ENCODE assay signal across 29 cellular contexts in genomic region chr13:109647699-109648098, GRCh38.
"Had no signal": no experiment of that assay in that cellular context is flagged by ENCODE, and none has a peak within 500 bp of the region (broad histone marks: within the 10 kb centered on the region; RNA-seq: fewer than 3 reads in every experiment).

No MANE protein-coding gene starts in this region.

- H3K36me3 ChIP-seq: adrenal gland, MG63 had no signal

- DNase-seq: activated B cell treated with CpG ODN at 0.5 μM for 24 hours; activated CD4-positive, alpha-beta memory T cell treated with anti-CD3 and anti-CD28 coated beads, Interleukin-2, amount 10 ng/mL, durations not matched to agents 7 days and 5 days; activated CD4-positive, alpha-beta T cell treated with anti-CD3 and anti-CD28 coated beads for 1 hour; activated CD4-positive, alpha-beta T cell treated with anti-CD3 and anti-CD28 coated beads, Interleukin-2, amount 10 ng/mL, durations not matched to agents 24 days and 14 days; activated gamma-delta T cell treated with Interleukin-2 at 50 U/mL for 16 hours; activated naive CD4-positive, alpha-beta T cell treated with anti-CD3 and anti-CD28 coated beads, Interleukin-2, amount 50 U/mL, for 16 hours; activated naive CD8-positive, alpha-beta T cell treated with anti-CD3 and anti-CD28 coated beads, Interleukin-2, amount 10 ng/mL, durations not matched to agents 7 days and 5 days; activated T-cell treated with anti-CD3 and anti-CD28 coated beads for 4 hours; activated T-cell treated with anti-CD3 and anti-CD28 coated beads, Interleukin-2, amount 50 U/mL, for 48 hours; adrenal gland; anterior cingulate cortex; central memory CD4-positive, alpha-beta T cell; MG63; MV-4-11; NCI-H1092 treated with DMSO at 0.1 percent for 48 hours; NCI-H1417 treated with DMSO at 0.1 percent for 48 hours; NCI-H1694; NCI-H2029; NCI-H2107; NCI-H2171 treated with DMSO at 0.1 percent for 48 hours; NCI-H345; NCI-H510A; NCI-H526 treated with DMSO at 0.1 percent for 48 hours; T-cell; T-helper 2 cell; T1000 had no signal

- H3K9me3 Mint-ChIP-seq: activated CD4-positive, alpha-beta T cell treated with anti-CD3 and anti-CD28 coated beads, Interleukin-2, amount 10 ng/mL, durations not matched to agents 24 days and 14 days; activated naive CD8-positive, alpha-beta T cell treated with anti-CD3 and anti-CD28 coated beads, Interleukin-2, amount 10 ng/mL, durations not matched to agents 7 days and 5 days had no signal

- H3K27me3 ChIP-seq: adrenal gland, MG63 had no signal

- H3K36me3 Mint-ChIP-seq: activated naive CD8-positive, alpha-beta T cell treated with anti-CD3 and anti-CD28 coated beads, Interleukin-2, amount 10 ng/mL, durations not matched to agents 7 days and 5 days; T-cell had no signal

- H3K4me3 ChIP-seq: adrenal gland, MG63 had no signal

- H3K27me3 Mint-ChIP-seq: activated B cell treated with CpG ODN at 0.5 μM for 24 hours; activated naive CD8-positive, alpha-beta T cell treated with anti-CD3 and anti-CD28 coated beads, Interleukin-2, amount 10 ng/mL, durations not matched to agents 7 days and 5 days; T-cell had no signal

- H3K27ac ChIP-seq: adrenal gland had no signal

- H3K4me3 Mint-ChIP-seq: activated B cell treated with CpG ODN at 0.5 μM for 24 hours; activated CD4-positive, alpha-beta memory T cell treated with anti-CD3 and anti-CD28 coated beads, Interleukin-2, amount 10 ng/mL, durations not matched to agents 7 days and 5 days; activated CD4-positive, alpha-beta T cell treated with anti-CD3 and anti-CD28 coated beads, Interleukin-2, amount 10 ng/mL, durations not matched to agents 24 days and 14 days; activated naive CD8-positive, alpha-beta T cell treated with anti-CD3 and anti-CD28 coated beads, Interleukin-2, amount 10 ng/mL, durations not matched to agents 7 days and 5 days; T-cell had no signal

- H3K27ac Mint-ChIP-seq: activated B cell treated with CpG ODN at 0.5 μM for 24 hours; activated CD4-positive, alpha-beta memory T cell treated with anti-CD3 and anti-CD28 coated beads, Interleukin-2, amount 10 ng/mL, durations not matched to agents 7 days and 5 days; activated CD4-positive, alpha-beta T cell treated with anti-CD3 and anti-CD28 coated beads, Interleukin-2, amount 10 ng/mL, durations not matched to agents 24 days and 14 days; activated naive CD8-positive, alpha-beta T cell treated with anti-CD3 and anti-CD28 coated beads, Interleukin-2, amount 10 ng/mL, durations not matched to agents 7 days and 5 days; activated T-helper 2 cell treated with anti-CD3 and anti-CD28 coated beads, Interferon-gamma antibody, Interleukin-2, Interleukin-4, amounts not matched to agents 10 μg/mL and 5 μg/mL and 100 μg/mL, durations not matched to agents 14 hours and 24 hours and 36 hours; T-cell had no signal

- ATAC-seq: T-cell had no signal

- H3K4me1 Mint-ChIP-seq: activated CD4-positive, alpha-beta memory T cell treated with anti-CD3 and anti-CD28 coated beads, Interleukin-2, amount 10 ng/mL, durations not matched to agents 7 days and 5 days; activated naive CD8-positive, alpha-beta T cell treated with anti-CD3 and anti-CD28 coated beads, Interleukin-2, amount 10 ng/mL, durations not matched to agents 7 days and 5 days had no signal

- H3K9me3 ChIP-seq: adrenal gland, MG63 had no signal

- FAIRE-seq: TTC549 had no signal

- H3K9ac ChIP-seq: KMS-11 had no signal
